In genomic region chr1:32627596-32628162, GRCh38 we compare ENCODE assay signal across 1 cellular context.
TF ChIP-seq lines count a peak whose summit lies in the region.

No MANE protein-coding gene starts in this region.

TF ChIP-seq in GM12878, 131 proteins besides CTCF, POLR2A, EP300 and RAD21 (continued from another document and continues in another):
- TF ChIP-seq CEBPZ (IDR thresholded peaks at IDR 0.05; ENCODE audit: low read depth, low read length) (no peak), IKZF1 (conservative IDR thresholded peaks at IDR 0.05) (peak; percentile 56), ZNF687 (IDR thresholded peaks at IDR 0.05) (peak; percentile 82), FOXM1 (IDR thresholded peaks at IDR 0.05; ENCODE audit: low read depth, low read length) (peak; percentile 70; the same call in 1 of the 2 replicates), SMARCA5 (IDR thresholded peaks at IDR 0.05) (0 out of 2 replicates have a peak, but pooled peaks have one; percentile 36), REST (IDR thresholded peaks at IDR 0.05; ENCODE audit: low read depth, low read length) (no peak), BHLHE40 (IDR thresholded peaks at IDR 0.05; ENCODE audit: borderline replicate concordance in 1 of 2, low read depth in 2 of 2, low read length in 1 of 2) (peak; percentile 68 to 85; a peak in 3 of 4 replicates), HDGF (IDR thresholded peaks at IDR 0.05) (peak; percentile 15; the same call in 1 of the 2 replicates), JUNB (IDR thresholded peaks at IDR 0.05) (peak; percentile 23; the same call in 1 of the 2 replicates), IKZF2 (IDR thresholded peaks at IDR 0.05) (peak in 1 of 2 experiments; percentile 47; a peak in 2 of 4 replicates), PBX3 (IDR thresholded peaks at IDR 0.05; ENCODE audit: insufficient replicate concordance, low read depth, low read length) (peak; percentile 69), MTA2 (IDR thresholded peaks at IDR 0.05; ENCODE audit: low read depth) (0 out of 2 replicates have a peak, but pooled peaks have one; percentile 53), CREB1 (IDR thresholded peaks at IDR 0.05; ENCODE audit: low read depth) (peak; percentile 78), TAF1 (IDR thresholded peaks at IDR 0.05; ENCODE audit: borderline replicate concordance, low read depth, low read length) (peak; percentile 70; the same call in 1 of the 2 replicates), NR2F1 (conservative IDR thresholded peaks at IDR 0.05) (peak; percentile 77; the same call in 1 of the 2 replicates), ZNF622 (IDR thresholded peaks at IDR 0.05) (no peak), PRDM15 (CRISPR knock-in tag; IDR thresholded peaks at IDR 0.05) (no peak), GABPA (IDR thresholded peaks at IDR 0.05; ENCODE audit: low read depth) (no peak), NBN (IDR thresholded peaks at IDR 0.05) (0 out of 2 replicates have a peak, but pooled peaks have one; percentile 83), EED (IDR thresholded peaks at IDR 0.05; ENCODE audit: low read depth) (peak; percentile 56), TCF12 (IDR thresholded peaks at IDR 0.05; ENCODE audit: low read depth, low read length) (peak; percentile 91), RELB (IDR thresholded peaks at IDR 0.05; ENCODE audit: low read depth) (peak; percentile 38; the same call in 1 of the 2 replicates), PKNOX1 (IDR thresholded peaks at IDR 0.05) (peak; percentile 86), HSF1 (IDR thresholded peaks at IDR 0.05; ENCODE audit: low read depth, low read length) (no peak), BACH1 (IDR thresholded peaks at IDR 0.05; ENCODE audit: borderline replicate concordance) (no peak), MLLT1 (IDR thresholded peaks at IDR 0.05) (peak; percentile 69; the same call in 1 of the 2 replicates), RBBP5 (conservative IDR thresholded peaks at IDR 0.05) (no peak; the same call in 1 of the 2 replicates), TCF3 (IDR thresholded peaks at IDR 0.05; ENCODE audit: borderline replicate concordance, insufficient read depth, low read depth, low read length) (peak; percentile 75; the same call in 1 of the 2 replicates), SIN3A (IDR thresholded peaks at IDR 0.05; ENCODE audit: low read depth, low read length) (0 out of 2 replicates have a peak, but pooled peaks have one; percentile 29), RUNX3 (IDR thresholded peaks at IDR 0.05; ENCODE audit: low read length) (peak; percentile 70; the same call in 1 of the 2 replicates), NFIC (IDR thresholded peaks at IDR 0.05; ENCODE audit: low read depth, low read length) (peak; percentile 29), PAX5 (IDR thresholded peaks at IDR 0.05; ENCODE audit: borderline replicate concordance, low read depth, low read length) (no peak)
